1 cellular context compared by ENCODE assay signal in the genomic region with DNA sequence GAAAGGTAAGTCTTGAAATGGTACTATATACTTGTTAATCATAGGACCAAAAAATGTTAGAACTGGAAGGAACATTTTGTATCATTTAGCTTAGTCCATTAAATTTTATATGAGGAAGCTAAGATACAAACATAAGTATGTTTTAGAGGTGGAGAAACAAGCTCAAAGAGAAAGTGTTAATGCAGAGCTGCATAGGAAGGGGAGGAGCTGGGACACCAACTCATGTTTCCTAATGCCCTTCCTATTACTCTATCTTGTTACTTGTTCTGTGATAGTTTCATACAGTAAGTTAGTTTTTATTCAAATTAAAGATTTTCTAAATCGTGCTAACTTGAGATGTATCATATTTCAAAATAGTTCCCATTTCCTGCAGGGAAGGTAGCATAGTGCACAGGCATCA.
TF ChIP-seq lines count a peak whose summit lies in the region.

No MANE protein-coding gene starts in this region.

TF ChIP-seq in endothelial cell of umbilical vein, 7 proteins besides CTCF, POLR2A, EP300 and RAD21:
- TF ChIP-seq GATA2 (IDR thresholded peaks at IDR 0.05; ENCODE audit: insufficient read depth, insufficient read length, low read depth, low read length) = no peak
- TF ChIP-seq, protein P1, sequence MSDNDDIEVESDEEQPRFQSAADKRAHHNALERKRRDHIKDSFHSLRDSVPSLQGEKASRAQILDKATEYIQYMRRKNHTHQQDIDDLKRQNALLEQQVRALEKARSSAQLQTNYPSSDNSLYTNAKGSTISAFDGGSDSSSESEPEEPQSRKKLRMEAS (IDR thresholded peaks at IDR 0.05; ENCODE audit: insufficient read depth, insufficient read length) = no peak
- TF ChIP-seq MYC (IDR thresholded peaks at IDR 0.05; ENCODE audit: low read depth, low read length) = no peak
- TF ChIP-seq JUN (IDR thresholded peaks at IDR 0.05; ENCODE audit: borderline replicate concordance, insufficient read depth, insufficient read length, low read depth) = no peak
- TF ChIP-seq EZH2 (IDR thresholded peaks at IDR 0.05; ENCODE audit: borderline replicate concordance, low read depth, low read length, severe bottlenecking) = no peak
- no peak for TF ChIP-seq FOS (IDR thresholded peaks at IDR 0.05; ENCODE audit: borderline replicate concordance, insufficient read depth, low read length)
- no peak for TF ChIP-seq POLR2AphosphoS5 (IDR thresholded peaks at IDR 0.05; ENCODE audit: insufficient read depth, low read depth, low read length)
